Comparison of ENCODE assay signal across 8 cellular contexts in genomic region chrX:139204576-139204902, GRCh38.
DNase-seq lines count a peak whose midpoint lies in the region; ATAC-seq and TF ChIP-seq lines count a peak whose summit lies in the region.

No MANE protein-coding gene starts in this region.

- peak overlapping the region in 1 of 2 donors; percentile 25 for H3K9ac ChIP-seq in duodenal mucosa (ENCODE audit: low read depth in 1 of 2, low read length in 2 of 2)

- TF ChIP-seq CTCF in heart right ventricle (IDR thresholded peaks at IDR 0.05), result no peak

- peaks cover 0 to 5% (median 0%) of the 10 kb centered on the region in 9 donors for H3K4me1 ChIP-seq in heart right ventricle
- H3K4me1 ChIP-seq in duodenal mucosa (ENCODE audit: control insufficient read depth in 1 of 2, insufficient read depth in 2 of 2, low read length in 2 of 2), result no peaks in the 10 kb centered on the region

- H3K27me3 ChIP-seq in heart right ventricle (peaks cover 0 to 78% (median 10%) of the 10 kb centered on the region in 7 donors), duodenal mucosa (ENCODE audit: control insufficient read depth in 1 of 2, insufficient read depth in 2 of 2, low read length in 2 of 2) (peaks cover 5 to 10% of the 10 kb centered on the region in 2 donors)

- no peaks in the 10 kb centered on the region for H3K9me3 ChIP-seq in heart right ventricle
- no peaks in the 10 kb centered on the region for H3K9me3 ChIP-seq in duodenal mucosa (ENCODE audit: control insufficient read depth in 1 of 2, low read length in 2 of 2)

- intact Hi-C loops in heart right ventricle (cut with DNase I) (no loop called here), left ventricle myocardium superior (cut with micrococcal nuclease) (no loop called here)

- peak overlapping the region in 7 of 8 donors; percentile 39 to 80 (median 69) for H3K4me3 Mint-ChIP-seq in naive B cell

- peaks cover 21 to 56% (median 38%) of the 10 kb centered on the region in 3 donors for H3K27me3 Mint-ChIP-seq in naive B cell

- peaks cover 0 to 15% of the 10 kb centered on the region in 2 donors for H3K36me3 Mint-ChIP-seq in naive B cell

- H3K27ac ChIP-seq in heart right ventricle (peak overlapping the region in 1 of 10 donors; percentile 61), duodenal mucosa (ENCODE audit: low read depth, low read length) (no peak overlapping the region)

- H3K4me1 Mint-ChIP-seq in naive B cell, result peaks cover 6 to 9% (median 8%) of the 10 kb centered on the region in 3 donors

- no peak for DNase-seq in heart right ventricle
- DNase-seq in left ventricle myocardium superior, result no peak
- DNase-seq in naive B cell, result no peak
- DNase-seq in iPS-NIHi7 (ENCODE audit: extremely low spot score), result no peak
- DNase-seq in stimulated activated CD4-positive, alpha-beta T cell treated with anti-CD3 and anti-CD28 coated beads, Interleukin-2, amount 100 ng/mL, for 24 hours, result no peak

- H3K36me3 ChIP-seq in heart right ventricle (no peaks in the 10 kb centered on the region), duodenal mucosa (ENCODE audit: control insufficient read depth in 1 of 2, insufficient read depth in 2 of 2, low read length in 2 of 2) (no peaks in the 10 kb centered on the region)

- peaks cover 0 to 9% (median 0%) of the 10 kb centered on the region in 7 donors for H3K9me3 Mint-ChIP-seq in naive B cell

- H3K4me3 ChIP-seq in heart right ventricle (peak overlapping the region; percentile 25 to 60 (median 52)), duodenal mucosa (ENCODE audit: low read depth in 1 of 2, low read length in 2 of 2) (peak overlapping the region; percentile 17 to 22)

- 1% methylated on average over 14 to 18 of the region's 18 CpGs for WGBS in heart right ventricle, 2 donors

- ATAC-seq in heart right ventricle (peak in 1 of 8 donors; percentile 18), left ventricle myocardium superior (no peak), naive B cell (ENCODE audit: low read depth in 2 of 2) (no peak), GM18907 (IDR thresholded peaks at IDR 0.05; ENCODE audit: unreplicated experiment) (no peak), HG03378 (IDR thresholded peaks at IDR 0.05; ENCODE audit: unreplicated experiment) (no peak)

- H3K27ac Mint-ChIP-seq in naive B cell, result no peak overlapping the region
